14 cellular contexts compared by ENCODE assay signal in genomic region chr1:100415217-100415778, GRCh38.
A peak's percentile ranks its signal among the peaks of the same experiment; 100 is the strongest.
DNase-seq lines count a peak whose midpoint lies in the region; ATAC-seq, FAIRE-seq and TF ChIP-seq lines count a peak whose summit lies in the region.
"Had no signal": no experiment of that assay in that cellular context is flagged by ENCODE, and none has a peak within 500 bp of the region (broad histone marks: within the 10 kb centered on the region; RNA-seq: fewer than 3 reads in every experiment).

No MANE protein-coding gene starts in this region.

- peaks cover 75% of the 10 kb centered on the region for H3K4me1 Mint-ChIP-seq in activated T-cell treated with anti-CD3 and anti-CD28 coated beads, Interleukin-2, amount 50 U/mL, for 24 hours (ENCODE audit: low read depth)
- H3K4me1 Mint-ChIP-seq in stimulated activated naive CD8-positive, alpha-beta T cell treated with anti-CD3 and anti-CD28 coated beads, Interleukin-15, amount 100 ng/mL, for 72 hours, result peaks cover 61% of the 10 kb centered on the region

- H4K20me1 ChIP-seq in hepatocyte (ENCODE audit: insufficient read depth, poor library complexity, severe bottlenecking), result no peaks in the 10 kb centered on the region

- H3K4me1 ChIP-seq in hepatocyte (ENCODE audit: insufficient read depth), result peaks cover 5% of the 10 kb centered on the region

- DNase-seq in activated T-cell treated with anti-CD3 and anti-CD28 coated beads, Interleukin-2, amount 50 U/mL, for 24 hours, result no peak
- DNase-seq in activated T-cell treated with anti-CD3 and anti-CD28 coated beads, Interleukin-2, amount 50 U/mL, for 48 hours, result no peak
- no peak for DNase-seq in hepatocyte (ENCODE audit: low spot score)
- no peak for DNase-seq in stimulated activated naive CD8-positive, alpha-beta T cell treated with anti-CD3 and anti-CD28 coated beads, Interleukin-15, amount 100 ng/mL, for 72 hours
- no peak for DNase-seq in HK-2 (ENCODE audit: unreplicated experiment)
- DNase-seq in SK-N-DZ (ENCODE audit: low spot score), result no peak
- DNase-seq in GM12891 (ENCODE audit: insufficient read length, low spot score), result no peak
- DNase-seq: anterior cingulate cortex, NCI-H1092, nucleus accumbens, stomach had no signal

- H3K4me2 ChIP-seq in hepatocyte, result no peak overlapping the region

- H3K27me3 Mint-ChIP-seq in activated T-cell treated with anti-CD3 and anti-CD28 coated beads, Interleukin-2, amount 50 U/mL, for 24 hours, result no peaks in the 10 kb centered on the region
- no peaks in the 10 kb centered on the region for H3K27me3 Mint-ChIP-seq in stimulated activated naive CD8-positive, alpha-beta T cell treated with anti-CD3 and anti-CD28 coated beads, Interleukin-15, amount 100 ng/mL, for 72 hours
- H3K27me3 Mint-ChIP-seq: dendritic cell treated with granulocyte-macrophage colony-stimulating factor and Interleukin-4, amounts not matched to agents 40 ng/mL and 50 ng/mL, for 4 days; memory B cell had no signal

- H3K27ac Mint-ChIP-seq in activated T-cell treated with anti-CD3 and anti-CD28 coated beads, Interleukin-2, amount 50 U/mL, for 24 hours, result peak overlapping the region; percentile 81
- H3K27ac Mint-ChIP-seq in stimulated activated naive CD8-positive, alpha-beta T cell treated with anti-CD3 and anti-CD28 coated beads, Interleukin-15, amount 100 ng/mL, for 72 hours, result no peak overlapping the region
- H3K27ac Mint-ChIP-seq: dendritic cell treated with granulocyte-macrophage colony-stimulating factor and Interleukin-4, amounts not matched to agents 40 ng/mL and 50 ng/mL, for 4 days; memory B cell had no signal

- no peaks in the 10 kb centered on the region for H3K27me3 ChIP-seq in hepatocyte
- H3K27me3 ChIP-seq: stomach had no signal

- no peak for TF ChIP-seq CTCF in VCaP (conservative IDR thresholded peaks at IDR 0.05)
- no peak for TF ChIP-seq CTCF in hepatocyte (IDR thresholded peaks at IDR 0.05; ENCODE audit: poor library complexity)

- H3K9me2 ChIP-seq in hepatocyte (replicated peaks; ENCODE audit: insufficient read depth), result no peaks in the 10 kb centered on the region

- H2AFZ ChIP-seq in hepatocyte, result no peak overlapping the region

- no peaks in the 10 kb centered on the region for H3K9me3 ChIP-seq in hepatocyte (ENCODE audit: low read depth)
- H3K9me3 ChIP-seq: stomach had no signal

- peaks cover 9% of the 10 kb centered on the region for H3K9me3 Mint-ChIP-seq in activated T-cell treated with anti-CD3 and anti-CD28 coated beads, Interleukin-2, amount 50 U/mL, for 24 hours
- peaks cover 8 to 12% of the 10 kb centered on the region in 2 donors for H3K9me3 Mint-ChIP-seq in stimulated activated naive CD8-positive, alpha-beta T cell treated with anti-CD3 and anti-CD28 coated beads, Interleukin-15, amount 100 ng/mL, for 72 hours
- H3K9me3 Mint-ChIP-seq: dendritic cell treated with granulocyte-macrophage colony-stimulating factor and Interleukin-4, amounts not matched to agents 40 ng/mL and 50 ng/mL, for 4 days had no signal

- ATAC-seq in stimulated activated naive CD8-positive, alpha-beta T cell treated with anti-CD3 and anti-CD28 coated beads, Interleukin-15, amount 100 ng/mL, for 72 hours, result peak; percentile 58

- no peak overlapping the region for H3K4me3 Mint-ChIP-seq in activated T-cell treated with anti-CD3 and anti-CD28 coated beads, Interleukin-2, amount 50 U/mL, for 24 hours
- H3K4me3 Mint-ChIP-seq in stimulated activated naive CD8-positive, alpha-beta T cell treated with anti-CD3 and anti-CD28 coated beads, Interleukin-15, amount 100 ng/mL, for 72 hours, result peak overlapping the region in 1 of 2 donors; percentile 16
- H3K4me3 Mint-ChIP-seq: dendritic cell treated with granulocyte-macrophage colony-stimulating factor and Interleukin-4, amounts not matched to agents 40 ng/mL and 50 ng/mL, for 4 days; memory B cell had no signal

- peak overlapping the region; percentile 77 for H3K27ac ChIP-seq in VCaP
- peak overlapping the region; percentile 45 for H3K27ac ChIP-seq in hepatocyte

- peaks cover 30% of the 10 kb centered on the region for H3K36me3 Mint-ChIP-seq in activated T-cell treated with anti-CD3 and anti-CD28 coated beads, Interleukin-2, amount 50 U/mL, for 24 hours (ENCODE audit: low read depth)

- no peaks in the 10 kb centered on the region for H3K36me3 ChIP-seq in hepatocyte (replicated peaks; ENCODE audit: insufficient read depth, low read depth)
- H3K36me3 ChIP-seq: stomach had no signal

- H3K4me3 ChIP-seq in hepatocyte, result no peak overlapping the region
- H3K4me3 ChIP-seq: stomach had no signal

- H3K79me2 ChIP-seq in hepatocyte, result peaks cover 2% of the 10 kb centered on the region

- WGBS in hepatocyte (ENCODE audit: low lambda C conversion rate, missing lambda C conversion rate), result 82% methylated on average over 1 of the region's 1 CpG

- FAIRE-seq in GM12891 (lab: Jason Lieb, UNC), result no peak

- no peak for TF ChIP-seq POLR2A in GM12891 (IDR thresholded peaks at IDR 0.05; ENCODE audit: low read depth, low read length)

TF ChIP-seq in GM12891, 5 proteins besides CTCF, POLR2A, EP300 and RAD21:
- no peak for TF ChIP-seq SPI1 (IDR thresholded peaks at IDR 0.05; ENCODE audit: low read depth, low read length)
- no peak for TF ChIP-seq PAX5 (IDR thresholded peaks at IDR 0.05; ENCODE audit: insufficient read depth, low read length, severe bottlenecking)
- TF ChIP-seq POU2F2 (IDR thresholded peaks at IDR 0.05; ENCODE audit: low read depth, low read length), result no peak
- TF ChIP-seq POLR2AphosphoS5 (IDR thresholded peaks at IDR 0.05; ENCODE audit: low read depth, low read length), result no peak
- no peak for TF ChIP-seq TAF1 (IDR thresholded peaks at IDR 0.05; ENCODE audit: low read depth, low read length)
